Comparison of ENCODE assay signal across 11 cellular contexts in genomic region chr2:238141541-238142318, GRCh38. TPM values are rescaled to one million over a fixed set of nuclear protein-coding genes. Genes with fewer than 3 reads are reported as not detected.
DNase-seq lines count a peak whose midpoint lies in the region; ATAC-seq, FAIRE-seq and TF ChIP-seq lines count a peak whose summit lies in the region.
"Had no signal": no experiment of that assay in that cellular context is flagged by ENCODE, and none has a peak within 500 bp of the region (broad histone marks: within the 10 kb centered on the region; RNA-seq: fewer than 3 reads in every experiment).

No MANE protein-coding gene starts in this region.

- peak; percentile 57 for FAIRE-seq in keratinocyte (lab: Jason Lieb, UNC)

- H2AFZ ChIP-seq in keratinocyte (ENCODE audit: control insufficient read depth, low read length), result no peak overlapping the region

- H3K36me3 ChIP-seq in SJSA1 (no peaks in the 10 kb centered on the region), keratinocyte (ENCODE audit: control insufficient read depth in 2 of 2, extremely low read depth in 1 of 2, insufficient read depth in 2 of 2, low read length in 2 of 2) (no peaks in the 10 kb centered on the region)

- TF ChIP-seq CTCF in AG10803 (conservative IDR thresholded peaks at IDR 0.05; ENCODE audit: low read length) (no peak), HL-60 (IDR thresholded peaks at IDR 0.05; ENCODE audit: insufficient read depth, low read length) (no peak), keratinocyte (optimal IDR thresholded peaks at IDR 0.05 in 1 of 3, IDR thresholded peaks at IDR 0.05 in 1 of 3, conservative IDR thresholded peaks at IDR 0.05 in 1 of 3; ENCODE audit: extremely low read depth in 1 of 3, insufficient read depth in 2 of 3, low read length in 3 of 3) (no peak)

- H3K4me1 ChIP-seq in SJSA1 (replicated peaks), result peaks cover 55% of the 10 kb centered on the region
- H3K4me1 ChIP-seq in keratinocyte (ENCODE audit: control insufficient read depth, extremely low read depth, insufficient read depth, low read length), result peaks cover 30% of the 10 kb centered on the region
- H3K4me1 ChIP-seq: Caco-2 had no signal

- H3K9ac ChIP-seq in keratinocyte (ENCODE audit: control insufficient read depth, extremely low read depth, insufficient read depth, low read length), result peak overlapping the region; percentile 35

- no peak overlapping the region for H3K27ac Mint-ChIP-seq in T-helper 2 cell treated with Interferon-gamma antibody and Interleukin-4, amounts not matched to agents 5 μg/mL and 100 μg/mL, for 36 hours
- H3K27ac Mint-ChIP-seq: endodermal cell had no signal

- no peaks in the 10 kb centered on the region for H4K20me1 ChIP-seq in keratinocyte (ENCODE audit: control insufficient read depth, extremely low read depth, insufficient read depth, low read length)

- peak; percentile 36 for DNase-seq in AG10803 (ENCODE audit: low read depth)
- peak; percentile 67 to 73 for DNase-seq in HL-60 (ENCODE audit: low read depth in 1 of 2, low spot score in 1 of 2)
- peak; percentile 85 to 89 for DNase-seq in SJSA1 (ENCODE audit: low read depth in 1 of 2, low spot score in 2 of 2)
- DNase-seq in keratinocyte (ENCODE audit: low read depth, low spot score), result peak; percentile 42
- no peak for DNase-seq in T-helper 2 cell treated with Interferon-gamma antibody and Interleukin-4, amounts not matched to agents 5 μg/mL and 100 μg/mL, for 36 hours (ENCODE audit: low spot score)
- DNase-seq in NCI-H446 (lab: John Stamatoyannopoulos, UW), result no peak
- DNase-seq in stimulated activated CD4-positive, alpha-beta T cell treated with anti-CD3 and anti-CD28 coated beads, Interleukin-4, amount 100 ng/mL, for 4 hours, result no peak
- DNase-seq: Caco-2, endodermal cell had no signal

- no peak overlapping the region for H3K4me3 Mint-ChIP-seq in T-helper 2 cell treated with Interferon-gamma antibody and Interleukin-4, amounts not matched to agents 5 μg/mL and 100 μg/mL, for 36 hours
- H3K4me3 Mint-ChIP-seq: endodermal cell had no signal

- ATAC-seq in HG03039 (IDR thresholded peaks at IDR 0.05; ENCODE audit: unreplicated experiment), result no peak

- H3K79me2 ChIP-seq in keratinocyte (ENCODE audit: control insufficient read depth, insufficient read depth, low read length), result no peaks in the 10 kb centered on the region

- H3K4me3 ChIP-seq in AG10803 (ENCODE audit: low read length) (no peak overlapping the region), HL-60 (replicated peaks; ENCODE audit: insufficient read depth, low read length) (no peak overlapping the region), SJSA1 (no peak overlapping the region; the same call in 1 of the 2 replicates), keratinocyte (ENCODE audit: control insufficient read depth in 2 of 3, extremely low read depth in 1 of 3, insufficient read depth in 2 of 3, low read depth in 1 of 3, low read length in 3 of 3) (no peak overlapping the region)

- no peaks in the 10 kb centered on the region for H3K4me1 Mint-ChIP-seq in T-helper 2 cell treated with Interferon-gamma antibody and Interleukin-4, amounts not matched to agents 5 μg/mL and 100 μg/mL, for 36 hours (ENCODE audit: low read depth)
- H3K4me1 Mint-ChIP-seq: endodermal cell had no signal

- H3K27me3 ChIP-seq in HL-60 (ENCODE audit: insufficient read depth, poor library complexity, severe bottlenecking) (no peaks in the 10 kb centered on the region), SJSA1 (replicated peaks) (no peaks in the 10 kb centered on the region), keratinocyte (ENCODE audit: control insufficient read depth, extremely low read depth, insufficient read depth, low read length) (no peaks in the 10 kb centered on the region)

- H3K36me3 Mint-ChIP-seq in T-helper 2 cell treated with Interferon-gamma antibody and Interleukin-4, amounts not matched to agents 5 μg/mL and 100 μg/mL, for 36 hours (ENCODE audit: low read depth), result no peaks in the 10 kb centered on the region

- peak overlapping the region; percentile 64 for H3K27ac ChIP-seq in HL-60 (replicated peaks)
- H3K27ac ChIP-seq in SJSA1, result peak overlapping the region; percentile 96
- no peak overlapping the region for H3K27ac ChIP-seq in keratinocyte (ENCODE audit: control insufficient read depth, insufficient read depth, low read length)

- peak overlapping the region; percentile 64 for H3K4me2 ChIP-seq in keratinocyte (ENCODE audit: control insufficient read depth, extremely low read depth, insufficient read depth, low read depth, low read length)

- H3K27me3 Mint-ChIP-seq in T-helper 2 cell treated with Interferon-gamma antibody and Interleukin-4, amounts not matched to agents 5 μg/mL and 100 μg/mL, for 36 hours (ENCODE audit: low read depth), result no peaks in the 10 kb centered on the region

- no peaks in the 10 kb centered on the region for H3K9me1 ChIP-seq in keratinocyte (ENCODE audit: control insufficient read depth, extremely low read depth, insufficient read depth, low read length)

- H3K9me3 ChIP-seq in SJSA1 (replicated peaks), result no peaks in the 10 kb centered on the region
- H3K9me3 ChIP-seq in keratinocyte (ENCODE audit: control insufficient read depth, low read depth, low read length), result no peaks in the 10 kb centered on the region
- H3K9me3 ChIP-seq: Caco-2 had no signal

- no peaks in the 10 kb centered on the region for H3K9me3 Mint-ChIP-seq in T-helper 2 cell treated with Interferon-gamma antibody and Interleukin-4, amounts not matched to agents 5 μg/mL and 100 μg/mL, for 36 hours
- H3K9me3 Mint-ChIP-seq: endodermal cell had no signal

- dilution Hi-C loops in keratinocyte (cut with MboI; ENCODE audit: extremely low pct_ligation_motif_present, low sequenced_read_pairs), result no loop called here

RNA-seq across cellular contexts. Expression of gene KLHL30, which starts 3.3 kb away (rescaled TPM):
- total RNA-seq in SJSA1 (2014; rRNA removed; shearing (Covaris generic)), result 0.50 and 1.5 TPM in 2 replicates
- not detected in 3 replicates for polyA plus RNA-seq in keratinocyte
- not detected for polyA plus RNA-seq in keratinocyte (2011; ENCODE audit: low read depth)
- polyA plus RNA-seq in keratinocyte (2011; cell fraction: cytosol; rRNA removed), result not detected in 2 replicates
- 0.03 TPM in 1 of 2 replicates, not detected in the other for polyA plus RNA-seq in keratinocyte (2011; cell fraction: nucleus; rRNA removed)
- not detected in 2 replicates for polyA plus RNA-seq in keratinocyte (2012; ENCODE audit: low replicate concordance)
- not detected in 3 replicates for polyA minus RNA-seq in keratinocyte
- polyA minus RNA-seq in keratinocyte (2011; cell fraction: cytosol; rRNA and poly(A)+ RNA removed), result not detected
- not detected in 2 replicates for polyA minus RNA-seq in keratinocyte (2011; cell fraction: nucleus; rRNA and poly(A)+ RNA removed)
- total RNA-seq: activated CD8-positive, alpha-beta memory T cell treated with anti-CD3 and anti-CD28 coated beads for 36 hours; endodermal cell had no signal

RNA-seq across cellular contexts. Expression of gene ERFE, which starts 17.0 kb away (rescaled TPM):
- 8.4 and 14.9 TPM in 2 replicates for total RNA-seq in SJSA1 (2014; rRNA removed; shearing (Covaris generic))
- 0.14 to 0.28 TPM (median 0.27 TPM) in 3 replicates for polyA plus RNA-seq in keratinocyte
- not detected for polyA plus RNA-seq in keratinocyte (2011; ENCODE audit: low read depth)
- 0.17 and 0.27 TPM in 2 replicates for polyA plus RNA-seq in keratinocyte (2011; cell fraction: cytosol; rRNA removed)
- 0.23 and 0.71 TPM in 2 replicates for polyA plus RNA-seq in keratinocyte (2011; cell fraction: nucleus; rRNA removed)
- polyA plus RNA-seq in keratinocyte (2012; ENCODE audit: low replicate concordance), result 0.11 TPM in 2 replicates
- polyA minus RNA-seq in keratinocyte, result 0.10 TPM in 1 of 3 replicates, not detected in the others
- not detected for polyA minus RNA-seq in keratinocyte (2011; cell fraction: cytosol; rRNA and poly(A)+ RNA removed)
- polyA minus RNA-seq in keratinocyte (2011; cell fraction: nucleus; rRNA and poly(A)+ RNA removed), result 0.63 TPM in 1 of 2 replicates, not detected in the other

RNA-seq across cellular contexts. Expression of gene ESPNL, which starts 41.6 kb away (rescaled TPM):
- total RNA-seq in SJSA1 (2014; rRNA removed; shearing (Covaris generic)), result 3.5 and 6.9 TPM in 2 replicates
- 0.14 to 0.19 TPM (median 0.16 TPM) in 3 replicates for polyA plus RNA-seq in keratinocyte
- not detected for polyA plus RNA-seq in keratinocyte (2011; ENCODE audit: low read depth)
- 0.04 and 0.16 TPM in 2 replicates for polyA plus RNA-seq in keratinocyte (2011; cell fraction: cytosol; rRNA removed)
- polyA plus RNA-seq in keratinocyte (2011; cell fraction: nucleus; rRNA removed), result 0.09 and 0.19 TPM in 2 replicates
- 0.03 and 0.28 TPM in 2 replicates for polyA plus RNA-seq in keratinocyte (2012; ENCODE audit: low replicate concordance)
- polyA minus RNA-seq in keratinocyte, result 0.13 to 0.20 TPM (median 0.20 TPM) in 3 replicates
- 0.58 TPM for polyA minus RNA-seq in keratinocyte (2011; cell fraction: cytosol; rRNA and poly(A)+ RNA removed)
- 0.21 TPM in 1 of 2 replicates, not detected in the other for polyA minus RNA-seq in keratinocyte (2011; cell fraction: nucleus; rRNA and poly(A)+ RNA removed)
- total RNA-seq: Caco-2 had no signal

Comparison
In these comparisons a context has a peak if more than half of its experiments do, and no peak if none do; other contexts are left out.
1. DNase-seq: peak in AG10803 (single experiment), HL-60 (2 of 2), SJSA1 (2 of 2) and keratinocyte (single experiment); none in T-helper 2 cell treated with Interferon-gamma antibody and Interleukin-4, amounts not matched to agents 5 μg/mL and 100 μg/mL, for 36 hours (single experiment), NCI-H446 (0 of 2) and stimulated activated CD4-positive, alpha-beta T cell treated with anti-CD3 and anti-CD28 coated beads, Interleukin-4, amount 100 ng/mL, for 4 hours (0 of 2).